ENCODE assay signal across 31 cellular contexts in the genomic region with DNA sequence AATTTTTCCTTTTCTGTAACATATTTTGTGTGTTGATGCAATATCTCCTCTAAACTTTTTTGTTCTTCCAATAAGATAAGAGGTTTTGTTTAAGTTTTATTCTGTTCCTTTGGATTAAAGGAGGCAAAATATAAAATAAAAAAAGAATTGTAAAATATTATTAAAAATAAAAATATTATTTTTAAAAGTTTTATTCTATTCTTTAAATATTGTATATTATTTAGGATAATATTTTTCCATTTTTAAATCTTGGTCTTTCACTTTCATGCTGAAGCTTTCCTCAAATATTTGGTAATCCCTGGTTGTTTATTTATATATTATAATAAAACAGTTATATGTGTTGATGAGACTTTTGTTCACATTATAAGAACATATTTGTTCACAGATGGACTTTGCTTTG.
"Had no signal": no experiment of that assay in that cellular context is flagged by ENCODE, and none has a peak within 500 bp of the region (broad histone marks: within the 10 kb centered on the region; RNA-seq: fewer than 3 reads in every experiment).

No MANE protein-coding gene starts in this region.

- H3K27me3 ChIP-seq: adrenal gland, body of pancreas, colonic mucosa, esophagus squamous epithelium had no signal

- H3K36me3 ChIP-seq: adrenal gland, colonic mucosa, esophagus squamous epithelium, WERI-Rb-1 had no signal

- H3K27ac Mint-ChIP-seq: activated CD4-positive, alpha-beta memory T cell treated with anti-CD3 and anti-CD28 coated beads for 36 hours; activated CD4-positive, alpha-beta T cell treated with anti-CD3 and anti-CD28 coated beads for 36 hours; activated CD4-positive, alpha-beta T cell treated with anti-CD3 and anti-CD28 coated beads, Interleukin-2, amount 10 ng/mL, durations not matched to agents 24 days and 14 days; activated CD8-positive, alpha-beta memory T cell treated with anti-CD3 and anti-CD28 coated beads, Interleukin-2, amount 10 ng/mL, durations not matched to agents 7 days and 5 days; activated CD8-positive, alpha-beta T cell treated with anti-CD3 and anti-CD28 coated beads, Interleukin-2, amount 10 ng/mL, durations not matched to agents 7 days and 5 days; activated naive CD4-positive, alpha-beta T cell treated with anti-CD3 and anti-CD28 coated beads for 36 hours; activated naive CD4-positive, alpha-beta T cell treated with anti-CD3 and anti-CD28 coated beads, Interleukin-2, amount 50 U/mL, for 24 hours; activated naive CD8-positive, alpha-beta T cell treated with anti-CD3 and anti-CD28 coated beads for 36 hours; activated naive CD8-positive, alpha-beta T cell treated with anti-CD3 and anti-CD28 coated beads, Interleukin-2, amount 50 U/mL, for 24 hours; activated T-helper 1 cell treated with anti-CD3 and anti-CD28 coated beads, Interleukin-12 subunit alpha, Interleukin-12 subunit beta, Interleukin-2, Interleukin-4 antibody, amounts not matched to agents 30 ng/mL and 10 ng/mL and 1 ng/mL, durations not matched to agents 14 hours and 24 hours and 36 hours; activated T-helper 2 cell treated with anti-CD3 and anti-CD28 coated beads, Interferon-gamma antibody, Interleukin-2, Interleukin-4, amounts not matched to agents 10 μg/mL and 5 μg/mL and 100 μg/mL, durations not matched to agents 14 hours and 24 hours and 36 hours; effector memory CD8-positive, alpha-beta T cell had no signal

- FAIRE-seq: endothelial cell of umbilical vein had no signal

- H3K27me3 Mint-ChIP-seq: activated CD4-positive, alpha-beta memory T cell treated with anti-CD3 and anti-CD28 coated beads for 36 hours; activated CD4-positive, alpha-beta T cell treated with anti-CD3 and anti-CD28 coated beads, Interleukin-2, amount 10 ng/mL, durations not matched to agents 24 days and 14 days; activated CD8-positive, alpha-beta memory T cell treated with anti-CD3 and anti-CD28 coated beads, Interleukin-2, amount 10 ng/mL, durations not matched to agents 7 days and 5 days; effector memory CD8-positive, alpha-beta T cell had no signal

- H3K4me1 ChIP-seq: adrenal gland, body of pancreas, colonic mucosa, esophagus squamous epithelium had no signal

- DNase-seq: activated CD4-positive, alpha-beta memory T cell treated with anti-CD3 and anti-CD28 coated beads for 36 hours; activated CD4-positive, alpha-beta T cell treated with anti-CD3 and anti-CD28 coated beads for 36 hours; activated CD4-positive, alpha-beta T cell treated with anti-CD3 and anti-CD28 coated beads, Interleukin-2, amount 10 ng/mL, durations not matched to agents 24 days and 14 days; activated CD4-positive, CD25-positive, alpha-beta regulatory T cell; activated CD4-positive, CD25-positive, alpha-beta regulatory T cell treated with anti-CD3 and anti-CD28 coated beads, Interleukin-2, amount 50 U/mL, for 72 hours; activated CD8-positive, alpha-beta memory T cell treated with anti-CD3 and anti-CD28 coated beads, Interleukin-2, amount 10 ng/mL, durations not matched to agents 7 days and 5 days; activated CD8-positive, alpha-beta memory T cell treated with anti-CD3 and anti-CD28 coated beads, Interleukin-2, amount 50 U/mL, for 4 hours; activated CD8-positive, alpha-beta T cell treated with anti-CD3 and anti-CD28 coated beads, Interleukin-2, amount 10 ng/mL, durations not matched to agents 7 days and 5 days; activated effector memory CD4-positive, alpha-beta T cell treated with anti-CD3 and anti-CD28 coated beads, Interleukin-2, amount 50 U/mL, for 16 hours; activated naive CD4-positive, alpha-beta T cell treated with anti-CD3 and anti-CD28 coated beads for 36 hours; activated naive CD8-positive, alpha-beta T cell treated with anti-CD3 and anti-CD28 coated beads for 36 hours; activated naive CD8-positive, alpha-beta T cell treated with anti-CD3 and anti-CD28 coated beads, Interleukin-2, amount 50 U/mL, for 24 hours; activated T-cell treated with anti-CD3 and anti-CD28 coated beads, Interleukin-2, amount 50 U/mL, for 1 hour; activated T-cell treated with anti-CD3 and anti-CD28 coated beads, Interleukin-2, amount 50 U/mL, for 48 hours; adrenal gland; amygdala; aorta; body of pancreas; caudate nucleus; colonic mucosa; effector memory CD8-positive, alpha-beta T cell; esophagus squamous epithelium; foreskin melanocyte; head of caudate nucleus; T-helper 2 cell; WERI-Rb-1 had no signal

- H3K9me3 Mint-ChIP-seq: activated CD4-positive, alpha-beta T cell treated with anti-CD3 and anti-CD28 coated beads, Interleukin-2, amount 10 ng/mL, durations not matched to agents 24 days and 14 days; activated naive CD8-positive, alpha-beta T cell treated with anti-CD3 and anti-CD28 coated beads, Interleukin-2, amount 50 U/mL, for 24 hours; activated T-helper 1 cell treated with anti-CD3 and anti-CD28 coated beads, Interleukin-12 subunit alpha, Interleukin-12 subunit beta, Interleukin-2, Interleukin-4 antibody, amounts not matched to agents 30 ng/mL and 10 ng/mL and 1 ng/mL, durations not matched to agents 14 hours and 24 hours and 36 hours; effector memory CD8-positive, alpha-beta T cell had no signal

- H3K36me3 Mint-ChIP-seq: activated CD4-positive, alpha-beta memory T cell treated with anti-CD3 and anti-CD28 coated beads for 36 hours; activated CD8-positive, alpha-beta memory T cell treated with anti-CD3 and anti-CD28 coated beads, Interleukin-2, amount 10 ng/mL, durations not matched to agents 7 days and 5 days; activated naive CD4-positive, alpha-beta T cell treated with anti-CD3 and anti-CD28 coated beads, Interleukin-2, amount 50 U/mL, for 24 hours; activated naive CD8-positive, alpha-beta T cell treated with anti-CD3 and anti-CD28 coated beads for 36 hours had no signal

- H3K4me3 Mint-ChIP-seq: activated CD4-positive, alpha-beta memory T cell treated with anti-CD3 and anti-CD28 coated beads for 36 hours; activated CD4-positive, alpha-beta T cell treated with anti-CD3 and anti-CD28 coated beads for 36 hours; activated CD4-positive, alpha-beta T cell treated with anti-CD3 and anti-CD28 coated beads, Interleukin-2, amount 10 ng/mL, durations not matched to agents 24 days and 14 days; activated CD8-positive, alpha-beta memory T cell treated with anti-CD3 and anti-CD28 coated beads, Interleukin-2, amount 10 ng/mL, durations not matched to agents 7 days and 5 days; activated CD8-positive, alpha-beta T cell treated with anti-CD3 and anti-CD28 coated beads, Interleukin-2, amount 10 ng/mL, durations not matched to agents 7 days and 5 days; activated naive CD4-positive, alpha-beta T cell treated with anti-CD3 and anti-CD28 coated beads for 36 hours; activated naive CD4-positive, alpha-beta T cell treated with anti-CD3 and anti-CD28 coated beads, Interleukin-2, amount 50 U/mL, for 24 hours; activated naive CD8-positive, alpha-beta T cell treated with anti-CD3 and anti-CD28 coated beads for 36 hours; activated naive CD8-positive, alpha-beta T cell treated with anti-CD3 and anti-CD28 coated beads, Interleukin-2, amount 50 U/mL, for 24 hours; activated T-helper 1 cell treated with anti-CD3 and anti-CD28 coated beads, Interleukin-12 subunit alpha, Interleukin-12 subunit beta, Interleukin-2, Interleukin-4 antibody, amounts not matched to agents 30 ng/mL and 10 ng/mL and 1 ng/mL, durations not matched to agents 14 hours and 24 hours and 36 hours; effector memory CD8-positive, alpha-beta T cell had no signal

- H3K27ac ChIP-seq: adrenal gland, body of pancreas, colonic mucosa, epithelial cell of prostate, esophagus squamous epithelium, WERI-Rb-1 had no signal

- H3K9me3 ChIP-seq: colonic mucosa, esophagus squamous epithelium had no signal

- H3K4me1 Mint-ChIP-seq: activated CD4-positive, alpha-beta T cell treated with anti-CD3 and anti-CD28 coated beads for 36 hours; activated CD4-positive, alpha-beta T cell treated with anti-CD3 and anti-CD28 coated beads, Interleukin-2, amount 10 ng/mL, durations not matched to agents 24 days and 14 days; activated CD8-positive, alpha-beta memory T cell treated with anti-CD3 and anti-CD28 coated beads, Interleukin-2, amount 10 ng/mL, durations not matched to agents 7 days and 5 days; activated naive CD4-positive, alpha-beta T cell treated with anti-CD3 and anti-CD28 coated beads, Interleukin-2, amount 50 U/mL, for 24 hours; activated naive CD8-positive, alpha-beta T cell treated with anti-CD3 and anti-CD28 coated beads for 36 hours; activated naive CD8-positive, alpha-beta T cell treated with anti-CD3 and anti-CD28 coated beads, Interleukin-2, amount 50 U/mL, for 24 hours had no signal

- H3K4me3 ChIP-seq: adrenal gland, body of pancreas, colonic mucosa, esophagus squamous epithelium had no signal

- ATAC-seq: activated CD4-positive, alpha-beta T cell treated with anti-CD3 and anti-CD28 coated beads for 36 hours; activated CD8-positive, alpha-beta memory T cell treated with anti-CD3 and anti-CD28 coated beads, Interleukin-2, amount 10 ng/mL, durations not matched to agents 7 days and 5 days; activated CD8-positive, alpha-beta T cell treated with anti-CD3 and anti-CD28 coated beads, Interleukin-2, amount 10 ng/mL, durations not matched to agents 7 days and 5 days; activated naive CD8-positive, alpha-beta T cell treated with anti-CD3 and anti-CD28 coated beads, Interleukin-2, amount 50 U/mL, for 24 hours; body of pancreas; effector memory CD8-positive, alpha-beta T cell had no signal
